1 cellular context compared by ENCODE assay signal in genomic region chr2:237692601-237693079, GRCh38.
TF ChIP-seq lines count a peak whose summit lies in the region.

No MANE protein-coding gene starts in this region.

TF ChIP-seq in HepG2, 621 proteins besides CTCF, POLR2A, EP300 and RAD21 (continued from another document and continues in another):
- TF ChIP-seq AHDC1 (CRISPR knock-in tag; IDR thresholded peaks at IDR 0.05; ENCODE audit: borderline replicate concordance): 0 out of 2 replicates have a peak, but pooled peaks have one; percentile 22
- no peak for TF ChIP-seq FOXA1 (IDR thresholded peaks at IDR 0.05)
- no peak for TF ChIP-seq FOXA1 (CRISPR knock-in tag; IDR thresholded peaks at IDR 0.05)
- no peak for TF ChIP-seq HBP1 (CRISPR knock-in tag; IDR thresholded peaks at IDR 0.05; ENCODE audit: low read depth)
- TF ChIP-seq ELK4 (CRISPR knock-in tag; IDR thresholded peaks at IDR 0.05; ENCODE audit: borderline replicate concordance): no peak
- no peak for TF ChIP-seq ZNF460 (CRISPR knock-in tag; IDR thresholded peaks at IDR 0.05; ENCODE audit: borderline replicate concordance)
- TF ChIP-seq ZNF569 (CRISPR knock-in tag; IDR thresholded peaks at IDR 0.05; ENCODE audit: borderline replicate concordance): no peak
- 0 out of 2 replicates have a peak, but pooled peaks have one; percentile 13 for TF ChIP-seq PITX1 (CRISPR knock-in tag; IDR thresholded peaks at IDR 0.05)
- no peak for TF ChIP-seq EEA1 (CRISPR knock-in tag; IDR thresholded peaks at IDR 0.05; ENCODE audit: borderline replicate concordance)
- no peak for TF ChIP-seq ZNF17 (CRISPR knock-in tag; IDR thresholded peaks at IDR 0.05)
- no peak for TF ChIP-seq MXI1 (IDR thresholded peaks at IDR 0.05; ENCODE audit: borderline replicate concordance, low read depth, low read length)
- TF ChIP-seq ARID2 (CRISPR knock-in tag; IDR thresholded peaks at IDR 0.05; ENCODE audit: borderline replicate concordance): 0 out of 2 replicates have a peak, but pooled peaks have one; percentile 29
- peak; percentile 69; the same call in 1 of the 2 replicates for TF ChIP-seq GABPB1 (CRISPR knock-in tag; IDR thresholded peaks at IDR 0.05)
- no peak for TF ChIP-seq HMGXB3 (CRISPR knock-in tag; IDR thresholded peaks at IDR 0.05; ENCODE audit: borderline replicate concordance)
- no peak for TF ChIP-seq ZNF674 (CRISPR knock-in tag; IDR thresholded peaks at IDR 0.05; ENCODE audit: low read depth)
- no peak for TF ChIP-seq ZNF629 (CRISPR knock-in tag; conservative IDR thresholded peaks at IDR 0.05)
- no peak for TF ChIP-seq BCLAF1 (IDR thresholded peaks at IDR 0.05)
- TF ChIP-seq NFYC (CRISPR knock-in tag; IDR thresholded peaks at IDR 0.05): no peak
- TF ChIP-seq TEAD3 (CRISPR knock-in tag; optimal IDR thresholded peaks at IDR 0.05; ENCODE audit: borderline replicate concordance): no peak
- TF ChIP-seq ZNF800 (CRISPR knock-in tag; IDR thresholded peaks at IDR 0.05): no peak
- TF ChIP-seq SIN3B (IDR thresholded peaks at IDR 0.05; ENCODE audit: low read length): no peak
- no peak for TF ChIP-seq ZNF724P (CRISPR knock-in tag; IDR thresholded peaks at IDR 0.05; ENCODE audit: borderline replicate concordance)
- no peak for TF ChIP-seq ZNF510 (CRISPR knock-in tag; IDR thresholded peaks at IDR 0.05; ENCODE audit: low read depth)
- TF ChIP-seq ZNF160 (CRISPR knock-in tag; IDR thresholded peaks at IDR 0.05): peak; percentile 38; the same call in 1 of the 2 replicates
- no peak for TF ChIP-seq CREB3 (CRISPR knock-in tag; IDR thresholded peaks at IDR 0.05)
- no peak for TF ChIP-seq STAT6 (CRISPR knock-in tag; IDR thresholded peaks at IDR 0.05; ENCODE audit: borderline replicate concordance)
- no peak for TF ChIP-seq FOXO4 (CRISPR knock-in tag; conservative IDR thresholded peaks at IDR 0.05)
- TF ChIP-seq SAP130 (CRISPR knock-in tag; IDR thresholded peaks at IDR 0.05; ENCODE audit: low read depth): peak; percentile 65; the same call in 1 of the 2 replicates
- TF ChIP-seq RARG (CRISPR knock-in tag; IDR thresholded peaks at IDR 0.05; ENCODE audit: low read depth): no peak
- no peak for TF ChIP-seq TOE1 (CRISPR knock-in tag; IDR thresholded peaks at IDR 0.05)
